In genomic region chr4:66279084-66279483, GRCh38 we compare ENCODE assay signal across 24 cellular contexts.
"Had no signal": no experiment of that assay in that cellular context is flagged by ENCODE, and none has a peak within 500 bp of the region (broad histone marks: within the 10 kb centered on the region; RNA-seq: fewer than 3 reads in every experiment).

No MANE protein-coding gene starts in this region.

- H3K9me3 ChIP-seq: left ventricle myocardium inferior, pancreas, thoracic aorta, transverse colon had no signal

- H3K27me3 Mint-ChIP-seq: progenitor cell of endocrine pancreas had no signal

- H3K36me3 ChIP-seq: left ventricle myocardium inferior, pancreas, stomach, thoracic aorta, transverse colon had no signal

- H3K27ac Mint-ChIP-seq: endodermal cell, immature natural killer cell, nephron, progenitor cell of endocrine pancreas had no signal

- H3K4me1 Mint-ChIP-seq: endodermal cell, immature natural killer cell, nephron had no signal

- DNase-seq: effector CD4-positive, alpha-beta T cell; endodermal cell; erythroblast; foreskin keratinocyte; immature natural killer cell; left cardiac atrium; left ventricle myocardium inferior; mesenchymal stem cell; midbrain; occipital lobe; pancreas; right cardiac atrium; small intestine; stimulated activated CD4-positive, alpha-beta T cell treated with anti-CD3 and anti-CD28 coated beads, Interleukin-12 subunit alpha, Interleukin-12 subunit beta, amount 100 ng/mL, for 4 hours; stimulated activated naive CD4-positive, alpha-beta T cell; stomach; substantia nigra; transverse colon had no signal

- H3K4me1 ChIP-seq: foreskin keratinocyte, left ventricle myocardium inferior, pancreas, stomach, transverse colon had no signal

- H3K27ac ChIP-seq: foreskin keratinocyte, left ventricle myocardium inferior, pancreas, stomach, thoracic aorta, transverse colon had no signal

- H3K4me3 Mint-ChIP-seq: endodermal cell, immature natural killer cell, nephron had no signal

- H3K4me3 ChIP-seq: left ventricle myocardium inferior, lung, pancreas, stomach, thoracic aorta, transverse colon had no signal

- H3K36me3 Mint-ChIP-seq: immature natural killer cell had no signal

- FAIRE-seq: endothelial cell of umbilical vein, keratinocyte had no signal

- H3K9me3 Mint-ChIP-seq: endodermal cell, nephron had no signal

- ATAC-seq: foreskin keratinocyte, left cardiac atrium, pancreas, right cardiac atrium had no signal
